Comparison of ENCODE assay signal across 11 cellular contexts in the genomic region with DNA sequence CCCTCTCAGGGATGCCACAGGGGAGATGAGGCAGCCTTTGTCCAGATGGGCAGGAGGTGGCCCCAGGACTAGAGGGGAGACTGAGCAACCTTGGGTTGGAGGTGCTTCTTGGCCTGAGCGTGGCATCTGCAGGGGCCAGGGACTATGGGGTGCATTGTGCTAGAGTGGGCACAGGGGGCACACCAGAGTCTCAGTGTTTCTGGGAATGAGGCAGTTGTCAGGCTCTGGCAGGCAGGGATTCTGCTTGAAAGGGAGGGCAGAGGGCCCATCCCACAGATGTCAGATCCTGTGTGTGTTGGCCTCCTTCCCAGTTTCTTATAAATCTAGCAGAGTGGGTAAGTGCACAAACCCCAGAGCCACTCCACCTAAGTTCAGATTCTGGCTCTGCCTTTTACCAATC. TPM values are rescaled to one million over a fixed set of nuclear protein-coding genes. Genes with fewer than 3 reads are reported as not detected.
DNase-seq lines count a peak whose midpoint lies in the region; ATAC-seq and TF ChIP-seq lines count a peak whose summit lies in the region.
"Had no signal": no experiment of that assay in that cellular context is flagged by ENCODE, and none has a peak within 500 bp of the region (broad histone marks: within the 10 kb centered on the region; RNA-seq: fewer than 3 reads in every experiment).

No MANE protein-coding gene starts in this region.

- TF ChIP-seq CTCF in fibroblast of villous mesenchyme (IDR thresholded peaks at IDR 0.05; ENCODE audit: insufficient read depth, low read depth, low read length): peak; percentile 11

- no peak overlapping the region for H3K4me3 ChIP-seq in fibroblast of villous mesenchyme (ENCODE audit: low read depth, low read length)

- intact Hi-C loops in left cardiac atrium (cut with DNase I): loop anchor here in 1 of 2 donors (5.0 kb wide), 1 partner anchor 105 kb away; no protein-coding TSS in a partner anchor
- intact Hi-C loops in cardiac septum (cut with DNase I): no loop called here

- DNase-seq in left cardiac atrium: peak; percentile 48
- no peak for DNase-seq in cardiac septum (ENCODE audit: low spot score)
- peak; percentile 30 for DNase-seq in SK-MEL-5 (ENCODE audit: low read depth, low spot score)
- DNase-seq in fibroblast of villous mesenchyme (ENCODE audit: low read depth): peak; percentile 34
- peak; percentile 61 for DNase-seq in ureter (ENCODE audit: low spot score)
- DNase-seq in DMS153 treated with DMSO at 0.1 percent for 48 hours (lab: John Stamatoyannopoulos, UW; ENCODE audit: unreplicated experiment): no peak
- DNase-seq: activated CD8-positive, alpha-beta memory T cell treated with anti-CD3 and anti-CD28 coated beads, Interleukin-2, amount 10 ng/mL, durations not matched to agents 7 days and 5 days; CD4-positive, alpha-beta T cell; OCI-M1 had no signal

- ATAC-seq in left cardiac atrium (peak; percentile 56 to 58), GM21381 (IDR thresholded peaks at IDR 0.05; ENCODE audit: unreplicated experiment) (no peak), HG02973 (IDR thresholded peaks at IDR 0.05; ENCODE audit: unreplicated experiment) (no peak)
- ATAC-seq: activated CD8-positive, alpha-beta memory T cell treated with anti-CD3 and anti-CD28 coated beads, Interleukin-2, amount 10 ng/mL, durations not matched to agents 7 days and 5 days had no signal

- in situ Hi-C loops in SK-MEL-5 (cut with HindIII; ENCODE audit: low pct_unique_long_range_greater_than_20kb, low sequenced_read_pairs): loop anchor here (25.0 kb wide), 1 partner anchor 105 kb away; no protein-coding TSS in a partner anchor

RNA-seq across cellular contexts. Expression of a gene that starts 13.7 kb away (rescaled TPM):
- total RNA-seq in left cardiac atrium (1 to 10 TPM; 6.0 to 6.1 TPM), cardiac septum (0.86 TPM), fibroblast of villous mesenchyme (not detected in 2 replicates), ureter (9.2 TPM)
- not detected in 2 replicates for total RNA-seq in SK-MEL-5 (2014; rRNA removed; shearing (Covaris generic))
- polyA plus RNA-seq in SK-MEL-5 (2015; cell fraction: cytosol; rRNA removed): not detected in 2 replicates
- polyA plus RNA-seq in SK-MEL-5 (2015; cell fraction: nucleus; rRNA removed): not detected in 2 replicates

RNA-seq across cellular contexts. Expression of a gene that starts 46.9 kb away (rescaled TPM):
- total RNA-seq in left cardiac atrium (1 to 10 TPM; 1.3 to 1.9 TPM), cardiac septum (1.2 TPM), fibroblast of villous mesenchyme (not detected in 2 replicates), ureter (4.2 TPM)
- total RNA-seq in SK-MEL-5 (2014; rRNA removed; shearing (Covaris generic)): not detected in 2 replicates
- 0.26 TPM in 1 of 2 replicates, not detected in the other for polyA plus RNA-seq in SK-MEL-5 (2015; cell fraction: cytosol; rRNA removed)
- not detected in 2 replicates for polyA plus RNA-seq in SK-MEL-5 (2015; cell fraction: nucleus; rRNA removed)

Comparison
In these comparisons a context has a peak if more than half of its experiments do, and no peak if none do; other contexts are left out.
1. DNase-seq: peak in left cardiac atrium (single experiment), SK-MEL-5 (single experiment), fibroblast of villous mesenchyme (single experiment) and ureter (single experiment); none in cardiac septum (single experiment) and DMS153 treated with DMSO at 0.1 percent for 48 hours (single experiment).
2. ATAC-seq: peak in left cardiac atrium (2 of 2); none in GM21381 (single experiment) and HG02973 (single experiment).